8 cellular contexts compared by ENCODE assay signal in genomic region chr6:41278699-41279405, GRCh38. TPM values are rescaled to one million over a fixed set of nuclear protein-coding genes. Genes with fewer than 3 reads are reported as not detected.
DNase-seq lines count a peak whose midpoint lies in the region; ATAC-seq and TF ChIP-seq lines count a peak whose summit lies in the region.

No MANE protein-coding gene starts in this region.

- H3K36me3 Mint-ChIP-seq in CD4-positive, alpha-beta T cell (ENCODE audit: low read depth) = no peaks in the 10 kb centered on the region

- peaks cover 10% of the 10 kb centered on the region for H3K4me1 Mint-ChIP-seq in CD4-positive, alpha-beta T cell (ENCODE audit: low read depth)

- peaks cover 8% of the 10 kb centered on the region for H3K27me3 Mint-ChIP-seq in CD4-positive, alpha-beta T cell

- no peak overlapping the region for H3K4me3 ChIP-seq in fibroblast of mammary gland (ENCODE audit: control insufficient read depth, low read depth, low read length)

- intact Hi-C loops in CD4-positive, alpha-beta T cell (cut with DNase I, micrococcal nuclease) = loop anchor here (1.0 kb wide), 2 partner anchors 20 to 39 kb away; no protein-coding TSS in a partner anchor

- CTCF ChIA-PET in CD4-positive, alpha-beta T cell (lab: Charles Lee) = interaction anchor here (0.6 to 1.2 kb wide), 7 partner anchors 9 to 45 kb away, joined by 3 to 4 read pairs (median 3); no protein-coding TSS in a partner anchor

- peak; percentile 39 to 65 (median 52) for DNase-seq in CD4-positive, alpha-beta T cell
- DNase-seq in HS-5 (ENCODE audit: low read depth) (peak; percentile 11), NOMO-1 treated with DMSO at 0.1 percent for 48 hours (lab: John Stamatoyannopoulos, UW; ENCODE audit: unreplicated experiment) (peak; percentile 73), fibroblast of mammary gland (ENCODE audit: low read depth) (peak; percentile 63), pons (ENCODE audit: low spot score) (peak; percentile 37)
- peak; percentile 33 to 34 for DNase-seq in activated CD8-positive, alpha-beta memory T cell treated with anti-CD3 and anti-CD28 coated beads for 4 hours (ENCODE audit: low read depth in 2 of 2)

- no peak overlapping the region for H3K27ac Mint-ChIP-seq in CD4-positive, alpha-beta T cell

- no peaks in the 10 kb centered on the region for H3K27me3 ChIP-seq in CD4-positive, alpha-beta T cell (ENCODE audit: control insufficient read depth, insufficient read depth, low read length)

- H3K9me3 ChIP-seq in CD4-positive, alpha-beta T cell (ENCODE audit: control insufficient read depth, low read length) = no peaks in the 10 kb centered on the region

- no peak overlapping the region for H3K27ac ChIP-seq in CD4-positive, alpha-beta T cell (ENCODE audit: low read depth, low read length)

- peak; percentile 46 for TF ChIP-seq CTCF in CD4-positive, alpha-beta T cell (IDR thresholded peaks at IDR 0.05)
- TF ChIP-seq CTCF in fibroblast of mammary gland (conservative IDR thresholded peaks at IDR 0.05; ENCODE audit: control insufficient read depth, insufficient read depth, low read depth, low read length) = peak; percentile 62

- peak; percentile 71 for ATAC-seq in CD4-positive, alpha-beta T cell (ENCODE audit: poor library complexity)
- ATAC-seq in GM21381 (IDR thresholded peaks at IDR 0.05; ENCODE audit: unreplicated experiment) = no peak
- no peak for ATAC-seq in HG03354 (IDR thresholded peaks at IDR 0.05; ENCODE audit: poor library complexity, severe bottlenecking, unreplicated experiment)

- POLR2A ChIA-PET in CD4-positive, alpha-beta T cell (lab: Charles Lee) = interaction anchor here (0.8 kb wide), 1 partner anchor 18 kb away, joined by 3 read pairs; no protein-coding TSS in a partner anchor

- H3K4me3 Mint-ChIP-seq in CD4-positive, alpha-beta T cell = peak overlapping the region; percentile 18

- no peaks in the 10 kb centered on the region for H3K9me3 Mint-ChIP-seq in CD4-positive, alpha-beta T cell

RNA-seq across cellular contexts. Expression of gene TREM1, which starts 7.6 kb away (rescaled TPM):
- 1 to 10 TPM; 1.8 to 2.8 TPM for total RNA-seq in CD4-positive, alpha-beta T cell

RNA-seq across cellular contexts. Expression of gene TREML4, which starts 50.7 kb away (rescaled TPM):
- not detected for total RNA-seq in CD4-positive, alpha-beta T cell

RNA-seq across cellular contexts. Expression of gene NCR2, which starts 56.6 kb away (rescaled TPM):
- not detected for total RNA-seq in CD4-positive, alpha-beta T cell

Comparison
In these comparisons a context has a peak if more than half of its experiments do, and no peak if none do; other contexts are left out.
1. DNase-seq: peak in every context shown above with its lines; median percentile 73 in NOMO-1 treated with DMSO at 0.1 percent for 48 hours; 63 in fibroblast of mammary gland; 52 in CD4-positive, alpha-beta T cell; 37 in pons; 34 in activated CD8-positive, alpha-beta memory T cell treated with anti-CD3 and anti-CD28 coated beads for 4 hours; 11 in HS-5.